ENCODE assay signal across 1 cellular context in genomic region chr1:37479255-37480124, GRCh38.
TF ChIP-seq lines count a peak whose summit lies in the region.

No MANE protein-coding gene starts in this region.

TF ChIP-seq in HepG2, 621 proteins besides CTCF, POLR2A, EP300 and RAD21 (continued from another document and continues in another):
- TF ChIP-seq POGK (CRISPR knock-in tag; conservative IDR thresholded peaks at IDR 0.05) (peak; percentile 88), XBP1 (CRISPR knock-in tag; IDR thresholded peaks at IDR 0.05) (no peak), ZNF17 (CRISPR knock-in tag; IDR thresholded peaks at IDR 0.05) (no peak), ZNF572 (CRISPR knock-in tag; IDR thresholded peaks at IDR 0.05) (0 out of 2 replicates have a peak, but pooled peaks have one; percentile 23), FOSL1 (CRISPR knock-in tag; IDR thresholded peaks at IDR 0.05; ENCODE audit: borderline replicate concordance) (peak; percentile 84), MTERF4 (CRISPR knock-in tag; IDR thresholded peaks at IDR 0.05) (no peak), TRAFD1 (CRISPR knock-in tag; IDR thresholded peaks at IDR 0.05; ENCODE audit: borderline replicate concordance) (no peak), ISL2 (CRISPR knock-in tag; IDR thresholded peaks at IDR 0.05) (0 out of 2 replicates have a peak, but pooled peaks have one; percentile 42), ZBTB21 (CRISPR knock-in tag; IDR thresholded peaks at IDR 0.05) (no peak), MAX (IDR thresholded peaks at IDR 0.05) (peak; percentile 90), SP4 (CRISPR knock-in tag; IDR thresholded peaks at IDR 0.05) (peak; percentile 74), ZNF562 (CRISPR knock-in tag; IDR thresholded peaks at IDR 0.05; ENCODE audit: borderline replicate concordance) (no peak), HNF4A (CRISPR knock-in tag; IDR thresholded peaks at IDR 0.05) (peak; percentile 86), ZHX1 (CRISPR knock-in tag; IDR thresholded peaks at IDR 0.05; ENCODE audit: low read depth) (peak; percentile 45; the same call in 1 of the 2 replicates), ZNF569 (CRISPR knock-in tag; IDR thresholded peaks at IDR 0.05; ENCODE audit: borderline replicate concordance) (no peak), ZNF276 (CRISPR knock-in tag; IDR thresholded peaks at IDR 0.05; ENCODE audit: low read depth) (no peak), PRDM4 (CRISPR knock-in tag; IDR thresholded peaks at IDR 0.05; ENCODE audit: borderline replicate concordance) (no peak), GZF1 (CRISPR knock-in tag; IDR thresholded peaks at IDR 0.05) (no peak), HNF1A (IDR thresholded peaks at IDR 0.05; ENCODE audit: low read depth) (no peak), HNF1A (CRISPR knock-in tag; IDR thresholded peaks at IDR 0.05; ENCODE audit: borderline replicate concordance) (peak; percentile 18; the same call in 1 of the 2 replicates), SNAPC2 (CRISPR knock-in tag; IDR thresholded peaks at IDR 0.05) (0 out of 2 replicates have a peak, but pooled peaks have one; percentile 45), HINFP (CRISPR knock-in tag; IDR thresholded peaks at IDR 0.05; ENCODE audit: low read depth) (peak; percentile 23; the same call in 1 of the 2 replicates), ZEB1 (IDR thresholded peaks at IDR 0.05; ENCODE audit: insufficient replicate concordance, low read depth) (peak; percentile 78), ZFX (CRISPR knock-in tag; IDR thresholded peaks at IDR 0.05; ENCODE audit: low read depth) (peak; percentile 62; the same call in 1 of the 2 replicates), YEATS4 (CRISPR knock-in tag; IDR thresholded peaks at IDR 0.05; ENCODE audit: borderline replicate concordance) (peak; percentile 81), RERE (CRISPR knock-in tag; IDR thresholded peaks at IDR 0.05; ENCODE audit: low read depth) (peak; percentile 74; the same call in 1 of the 2 replicates), ETV5 (CRISPR knock-in tag; IDR thresholded peaks at IDR 0.05; ENCODE audit: borderline replicate concordance) (peak; percentile 93), XRCC5 (optimal IDR thresholded peaks at IDR 0.05; ENCODE audit: low read length) (peak; percentile 58), NCOR1 (IDR thresholded peaks at IDR 0.05; ENCODE audit: borderline replicate concordance, low read length) (no peak), TBX2 (CRISPR knock-in tag; IDR thresholded peaks at IDR 0.05; ENCODE audit: borderline replicate concordance) (peak; percentile 85; the same call in 1 of the 2 replicates), ZC3H13 (CRISPR knock-in tag; IDR thresholded peaks at IDR 0.05) (peak; percentile 77; the same call in 1 of the 2 replicates)
